Comparison of ENCODE assay signal across 23 cellular contexts in the genomic region with DNA sequence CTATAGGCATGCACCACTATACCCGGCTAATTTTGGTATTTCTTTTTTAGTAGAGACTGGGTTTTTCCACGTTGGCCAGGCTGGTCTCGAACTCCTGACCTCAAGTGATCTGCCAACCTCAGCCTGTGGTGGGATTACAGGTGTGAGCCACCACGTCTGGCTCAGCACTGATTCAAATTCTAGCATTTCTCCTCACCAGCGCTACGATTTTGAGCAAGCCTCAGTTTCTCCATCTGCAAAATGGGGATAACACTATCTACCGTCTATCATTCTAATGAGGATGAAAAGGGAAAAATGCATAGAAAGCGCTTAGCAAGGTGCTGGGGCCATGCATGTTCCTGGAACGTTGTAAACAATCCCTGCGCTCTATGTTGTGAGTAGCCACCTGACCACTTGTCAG. TPM values are rescaled to one million over a fixed set of nuclear protein-coding genes. Genes with fewer than 3 reads are reported as not detected.
DNase-seq lines count a peak whose midpoint lies in the region; ATAC-seq, FAIRE-seq and TF ChIP-seq lines count a peak whose summit lies in the region.
"Had no signal": no experiment of that assay in that cellular context is flagged by ENCODE, and none has a peak within 500 bp of the region (broad histone marks: within the 10 kb centered on the region; RNA-seq: fewer than 3 reads in every experiment).

No MANE protein-coding gene starts in this region.

- no peaks in the 10 kb centered on the region for H3K36me3 Mint-ChIP-seq in type B pancreatic cell
- H3K36me3 Mint-ChIP-seq: CD14-positive monocyte; CD4-positive, alpha-beta memory T cell; CD4-positive, CD25-positive, alpha-beta regulatory T cell; CD8-positive, alpha-beta memory T cell had no signal

- H3K56ac ChIP-seq in H1 (replicated peaks; ENCODE audit: insufficient read length, low read depth, low read length) = no peak overlapping the region

- H3K18ac ChIP-seq in H1 (ENCODE audit: extremely low read depth, low read length) = no peak overlapping the region

- POLR2A ChIA-PET in K562 (lab: Yijun Ruan, JAX) (no interaction called here), H1 (lab: Charles Lee; ENCODE audit: partially characterized antibody) (no interaction called here)

- H3K4ac ChIP-seq in H1 (replicated peaks; ENCODE audit: insufficient read length, low read depth, low read length) = no peak overlapping the region

- H2AK5ac ChIP-seq in H1 (ENCODE audit: low read depth, low read length) = no peak overlapping the region

- TF ChIP-seq POLR2A in K562 (conservative IDR thresholded peaks at IDR 0.05) (no peak), H1 (IDR thresholded peaks at IDR 0.05; ENCODE audit: control extremely low read depth in 1 of 2, low read depth in 2 of 2, low read length in 2 of 2) (no peak)

- DNase-seq in K562 (ENCODE audit: extremely low read depth in 1 of 4, low spot score in 3 of 4) (no peak), H1 (ENCODE audit: low read depth in 1 of 2, low spot score in 2 of 2) (no peak), type B pancreatic cell (ENCODE audit: extremely low spot score, unreplicated experiment) (no peak), putamen (ENCODE audit: low spot score) (no peak), H4 (ENCODE audit: low spot score) (no peak)
- DNase-seq: 8988T; ACHN; BE2C; C1 segment of cervical spinal cord; CD4-positive, alpha-beta memory T cell; CD4-positive, CD25-positive, alpha-beta regulatory T cell; COR-L47; DMS 273 treated with DMSO at 0.1 percent for 48 hours; DMS153; DMS79 treated with DMSO at 0.1 percent for 48 hours; GF-D8 had no signal

- H3K4me3 Mint-ChIP-seq in type B pancreatic cell = no peak overlapping the region
- H3K4me3 Mint-ChIP-seq: CD14-positive monocyte; CD4-positive, alpha-beta memory T cell; CD4-positive, CD25-positive, alpha-beta regulatory T cell; CD8-positive, alpha-beta memory T cell had no signal

- no TSS peak for BruUV-seq in K562 (replicated peaks; lab: Mats Ljungman, UMichigan)

- H3K79me2 ChIP-seq in K562 (ENCODE audit: control insufficient read depth, insufficient read depth, low read length) (no peaks in the 10 kb centered on the region), H1 (ENCODE audit: control insufficient read depth in 1 of 2, insufficient read depth in 2 of 2, low read length in 2 of 2) (no peaks in the 10 kb centered on the region)

- H3K4me1 ChIP-seq in K562 (replicated peaks in 1 of 2; ENCODE audit: control insufficient read depth in 2 of 2, insufficient read depth in 2 of 2, low read length in 2 of 2) (no peaks in the 10 kb centered on the region), H1 (replicated peaks in 1 of 4; ENCODE audit: control insufficient read depth in 3 of 4, insufficient read depth in 4 of 4, low read length in 3 of 4) (peaks cover 0 to 3% (median 0%) of the 10 kb centered on the region in 4 experiments; a peak in 2 of 7 replicates)

- no peak overlapping the region for H3K4me2 ChIP-seq in K562 (ENCODE audit: insufficient read depth, low read length)
- no peak overlapping the region for H3K4me2 ChIP-seq in H1 (ENCODE audit: insufficient read depth in 1 of 2, low read depth in 2 of 2, low read length in 2 of 2)
- H3K4me2 ChIP-seq: BLaER1 had no signal

- H3K9me3 ChIP-seq in K562 (replicated peaks; ENCODE audit: control insufficient read depth, insufficient read depth, low read depth, low read length) (no peaks in the 10 kb centered on the region), H1 (ENCODE audit: insufficient read depth in 2 of 2, low read depth in 1 of 2, low read length in 1 of 2) (no peaks in the 10 kb centered on the region)
- H3K9me3 ChIP-seq: BE2C, BLaER1 had no signal

- peaks cover 3% of the 10 kb centered on the region for H3K27me3 Mint-ChIP-seq in type B pancreatic cell
- H3K27me3 Mint-ChIP-seq: CD4-positive, CD25-positive, alpha-beta regulatory T cell had no signal

- no peak overlapping the region for H4K91ac ChIP-seq in H1 (replicated peaks; ENCODE audit: insufficient read length, low read length)

- no peaks in the 10 kb centered on the region for H3K79me1 ChIP-seq in H1 (ENCODE audit: low read depth, low read length)

- TF ChIP-seq RAD21 in K562 (CRISPR knock-in tag; conservative IDR thresholded peaks at IDR 0.05 in 1 of 2, IDR thresholded peaks at IDR 0.05 in 1 of 2) (no peak), H1 (IDR thresholded peaks at IDR 0.05 in 1 of 2, conservative IDR thresholded peaks at IDR 0.05 in 1 of 2; ENCODE audit: low read depth in 2 of 2, low read length in 2 of 2) (no peak)

- H3K4me1 Mint-ChIP-seq in type B pancreatic cell (ENCODE audit: unreplicated experiment) = no peaks in the 10 kb centered on the region
- H3K4me1 Mint-ChIP-seq: CD14-positive monocyte; CD8-positive, alpha-beta memory T cell had no signal

- H3K23ac ChIP-seq in H1 (ENCODE audit: insufficient read length) = no peak overlapping the region

- H3K27ac Mint-ChIP-seq in type B pancreatic cell = peak overlapping the region; percentile 1
- H3K27ac Mint-ChIP-seq: CD14-positive monocyte had no signal

- ATAC-seq in K562 = no peak

- in situ Hi-C loops in K562 (cut with MboI) = no loop called here

- H3K9me1 ChIP-seq in K562 (ENCODE audit: control insufficient read depth, insufficient read depth, low read length) = no peaks in the 10 kb centered on the region

- H3K27ac ChIP-seq in K562 (ENCODE audit: extremely low read depth, low read depth, low read length) = no peak overlapping the region
- no peak overlapping the region for H3K27ac ChIP-seq in H1 (ENCODE audit: low read depth, low read length)
- H3K27ac ChIP-seq: BLaER1 had no signal

- no peak overlapping the region for H2BK20ac ChIP-seq in H1 (ENCODE audit: low read length)

- H3K14ac ChIP-seq in H1 (ENCODE audit: insufficient read length) = no peak overlapping the region

- 4% methylated on average over 10 of the region's 10 CpGs for WGBS in K562 (ENCODE audit: insufficient coverage, low coverage, missing lambda C conversion rate)
- WGBS in H1 (ENCODE audit: extremely low coverage in 1 of 2, insufficient coverage in 1 of 2, insufficient read length in 1 of 2, insufficient replicate concordance in 2 of 2, low coverage in 1 of 2, low lambda C conversion rate in 2 of 2, missing lambda C conversion rate in 1 of 2), 2 experiments = 89% methylated on average over 10 of the region's 10 CpGs; no CpG with 5 or more reads in 1 of the 2 experiments

- TF ChIP-seq EP300 in K562 (IDR thresholded peaks at IDR 0.05; ENCODE audit: low read length) = no peak
- TF ChIP-seq EP300 in H1 (IDR thresholded peaks at IDR 0.05; ENCODE audit: borderline replicate concordance in 1 of 2, low read depth in 2 of 2, low read length in 2 of 2) = no peak

- H4K5ac ChIP-seq in H1 (ENCODE audit: insufficient read length, low read depth, low read length) = no peak overlapping the region

- no peak overlapping the region for H3K4me3 ChIP-seq in K562
- H3K4me3 ChIP-seq in H1 (ENCODE audit: extremely low read depth in 1 of 4, insufficient read depth in 2 of 4, low read depth in 3 of 4, low read length in 4 of 4) = no peak overlapping the region
- H3K4me3 ChIP-seq: BLaER1 had no signal

- H2AFZ ChIP-seq in K562 (ENCODE audit: low read depth, low read length) (no peak overlapping the region), H1 (ENCODE audit: low read length) (no peak overlapping the region)

- no peak overlapping the region for H2BK12ac ChIP-seq in H1 (ENCODE audit: low read depth, low read length)

- H3K27me3 ChIP-seq in K562 (ENCODE audit: control insufficient read depth in 2 of 2, insufficient read depth in 2 of 2, low read length in 2 of 2) (peaks cover 30 to 70% of the 10 kb centered on the region in 2 experiments), H1 (replicated peaks in 1 of 4; ENCODE audit: control insufficient read depth in 3 of 4, extremely low read depth in 1 of 4, insufficient read depth in 3 of 4, low read length in 3 of 4) (no peaks in the 10 kb centered on the region)
- H3K27me3 ChIP-seq: BE2C, BLaER1 had no signal

- H4K8ac ChIP-seq in H1 (ENCODE audit: extremely low read depth, insufficient read depth, low read length) = no peak overlapping the region

- no peaks in the 10 kb centered on the region for H3K9me3 Mint-ChIP-seq in type B pancreatic cell
- H3K9me3 Mint-ChIP-seq: CD14-positive monocyte; CD4-positive, alpha-beta memory T cell; CD4-positive, CD25-positive, alpha-beta regulatory T cell; CD8-positive, alpha-beta memory T cell had no signal

- CTCF ChIA-PET in K562 (lab: Yijun Ruan, JAX; ENCODE audit: low intra/inter-chr PET ratio) = no interaction called here
- CTCF ChIA-PET in H1 (lab: Charles Lee; ENCODE audit: partially characterized antibody) = interaction anchor here (0.5 to 1.2 kb wide), 2 partner anchors 167 to 1514 kb away, joined by 3 read pairs; a partner anchor contains a TSS

- no peaks in the 10 kb centered on the region for H3K23me2 ChIP-seq in H1 (ENCODE audit: low read depth, low read length)

- FAIRE-seq in K562 (lab: Jason Lieb, UNC) (no peak), H1 (lab: Jason Lieb, UNC) (no peak)
- FAIRE-seq: A204.1, G401.6, GM12891, GM19239 had no signal

- H2BK15ac ChIP-seq in H1 (ENCODE audit: low read length) = peak overlapping the region; percentile 61; the same call in 1 of the 2 replicates

- no peak overlapping the region for H2BK5ac ChIP-seq in H1 (ENCODE audit: low read depth, low read length)

- intact Hi-C loops in K562 (cut with micrococcal nuclease) = no loop called here

- H3K9ac ChIP-seq in K562 (ENCODE audit: insufficient read depth in 1 of 2, low read depth in 2 of 2, low read length in 2 of 2) (no peak overlapping the region), H1 (replicated peaks in 1 of 4; ENCODE audit: extremely low read depth in 1 of 4, low read depth in 3 of 4, low read length in 3 of 4) (no peak overlapping the region)
- H3K9ac ChIP-seq: BLaER1 had no signal

- TF ChIP-seq CTCF in K562 (IDR thresholded peaks at IDR 0.05 in 2 of 3, conservative IDR thresholded peaks at IDR 0.05 in 1 of 3; ENCODE audit: insufficient read depth in 2 of 3, low read depth in 1 of 3, low read length in 3 of 3) (no peak), H1 (IDR thresholded peaks at IDR 0.05; ENCODE audit: control extremely low read depth in 1 of 3, insufficient read depth in 1 of 3, low read depth in 1 of 3, low read length in 3 of 3) (no peak), type B pancreatic cell (conservative IDR thresholded peaks at IDR 0.05) (no peak)

- H3K36me3 ChIP-seq in K562 (ENCODE audit: control insufficient read depth, insufficient read depth, low read length) (no peaks in the 10 kb centered on the region), H1 (ENCODE audit: control insufficient read depth in 2 of 4, insufficient read depth in 4 of 4, low read length in 3 of 4) (no peaks in the 10 kb centered on the region)
- H3K36me3 ChIP-seq: BE2C, BLaER1 had no signal

- 0 out of 2 replicates have a peak, but pooled peaks cover 10% of the 10 kb centered on the region for H4K20me1 ChIP-seq in K562 (replicated peaks; ENCODE audit: control insufficient read depth, insufficient read depth, low read length)
- H4K20me1 ChIP-seq in H1 (replicated peaks in 1 of 2; ENCODE audit: control insufficient read depth in 1 of 2, insufficient read depth in 2 of 2, low read length in 2 of 2) = no peaks in the 10 kb centered on the region
- H4K20me1 ChIP-seq: BLaER1 had no signal

- H2BK120ac ChIP-seq in H1 (replicated peaks; ENCODE audit: low read depth, low read length) = no peak overlapping the region

RNA-seq across cellular contexts. Expression of a gene that starts 49.0 kb away (rescaled TPM):
- not detected in 2 replicates for total RNA-seq in K562 (2011; cell fraction: chromatin; rRNA removed; ENCODE audit: low replicate concordance)
- total RNA-seq in K562 (2011; cell fraction: nucleolus; rRNA removed) = 0.13 and 0.17 TPM in 2 replicates
- 0.22 TPM in 1 of 2 replicates, not detected in the other for total RNA-seq in K562 (2011; cell fraction: nucleoplasm; rRNA removed)
- 0.04 and 0.14 TPM in 2 replicates for total RNA-seq in K562 (2014; rRNA removed)
- not detected in 2 replicates for total RNA-seq in K562 (2014; rRNA removed; fragmentation: Illumina TruSeq; extraction: Trizol)
- total RNA-seq in K562 (2015; rRNA removed; fragmentation: Illumina TruSeq; extraction: Trizol) = not detected in 2 replicates
- total RNA-seq in K562 (2021) = 0.16 TPM in 1 of 2 replicates, not detected in the other
- 0.12 TPM in 1 of 2 replicates, not detected in the other for polyA plus RNA-seq in K562 (2011; rRNA removed)
- polyA plus RNA-seq in K562 (2011; cell fraction: cytosol; rRNA removed) = 0.04 TPM in 1 of 2 replicates, not detected in the other
- polyA plus RNA-seq in K562 (2011; cell fraction: nucleus; rRNA removed) = 0.06 and 0.13 TPM in 2 replicates
- 0.07 TPM in 1 of 2 replicates, not detected in the other for polyA plus RNA-seq in K562 (2012)
- 0.19 TPM in 1 of 2 replicates, not detected in the other for polyA plus RNA-seq in K562 (2014; fragmentation: Illumina TruSeq; extraction: Trizol)
- polyA plus RNA-seq in K562 (2014; fragmentation: Nextera tagmentation; extraction: Ambion mirVana) = not detected
- 0.03 TPM in 1 of 2 replicates, not detected in the other for polyA plus RNA-seq in K562 (2014; rRNA removed)
- polyA minus RNA-seq in K562 (2011; rRNA and poly(A)+ RNA removed) = not detected in 2 replicates
- not detected in 2 replicates for polyA minus RNA-seq in K562 (2011; cell fraction: cytosol; rRNA and poly(A)+ RNA removed)
- not detected in 2 replicates for polyA minus RNA-seq in K562 (2011; cell fraction: nucleus; rRNA and poly(A)+ RNA removed)
- total RNA-seq in H1 (2021; fragmentation: NEBNext Ultra II Directional; extraction: Animal tissue kit (Norgen Biotek cat#: 25700)) = 4.6 and 5.3 TPM in 2 replicates
- 3.4 and 4.3 TPM in 2 replicates for polyA plus RNA-seq in H1 (2011; rRNA removed)
- polyA plus RNA-seq in H1 (2011; cell fraction: cytosol; rRNA removed) = 2.5 TPM
- polyA plus RNA-seq in H1 (2011; cell fraction: nucleus; rRNA removed) = 10.2 TPM
- 1.4 to 4.2 TPM (median 3.9 TPM) in 4 replicates for polyA plus RNA-seq in H1 (2012, experiment 1 of 2)
- polyA plus RNA-seq in H1 (2012, experiment 2 of 2) = 2.9 TPM
- polyA plus RNA-seq in H1 (2013, experiment 1 of 2) = 3.8 TPM
- 2.9 TPM for polyA plus RNA-seq in H1 (2013, experiment 2 of 2)
- polyA minus RNA-seq in H1 (2011; rRNA and poly(A)+ RNA removed) = 3.5 and 4.4 TPM in 2 replicates
- 3.3 TPM for polyA minus RNA-seq in H1 (2011; cell fraction: cytosol; rRNA and poly(A)+ RNA removed)
- polyA minus RNA-seq in H1 (2011; cell fraction: nucleus; rRNA and poly(A)+ RNA removed) = 10.2 TPM
- total RNA-seq in type B pancreatic cell (ENCODE audit: low replicate concordance) = 4.7 and 4.8 TPM in 2 replicates
- total RNA-seq in H4 (2014; rRNA removed; shearing (Covaris generic)) = 0.27 and 0.31 TPM in 2 replicates
- polyA plus RNA-seq: CD14-positive monocyte had no signal
